Comparison of ENCODE assay signal across 32 cellular contexts in genomic region chr6:77010931-77011542, GRCh38.
"Had no signal": no experiment of that assay in that cellular context is flagged by ENCODE, and none has a peak within 500 bp of the region (broad histone marks: within the 10 kb centered on the region; RNA-seq: fewer than 3 reads in every experiment).

No MANE protein-coding gene starts in this region.

- H3K4me1 ChIP-seq: body of pancreas, breast epithelium, SJCRH30 had no signal

- H3K36me3 ChIP-seq: breast epithelium, SJCRH30 had no signal

- H3K27ac Mint-ChIP-seq: activated CD4-positive, alpha-beta T cell treated with anti-CD3 and anti-CD28 coated beads, Interleukin-2, amount 10 ng/mL, durations not matched to agents 24 days and 14 days; activated CD8-positive, alpha-beta T cell treated with anti-CD3 and anti-CD28 coated beads for 36 hours; activated naive CD4-positive, alpha-beta T cell treated with anti-CD3 and anti-CD28 coated beads, Interleukin-2, amount 50 U/mL, for 24 hours; activated naive CD8-positive, alpha-beta T cell treated with anti-CD3 and anti-CD28 coated beads, Interleukin-2, amount 10 ng/mL, durations not matched to agents 7 days and 5 days; activated T-cell treated with anti-CD3 and anti-CD28 coated beads, Interleukin-2, amount 50 U/mL, for 72 hours; activated T-helper 17 cell treated with anti-CD3 and anti-CD28 coated beads, Interleukin-2, amount 50 U/mL, for 72 hours; T-helper 1 cell treated with Interleukin-12 subunit alpha and Interleukin-12 subunit beta and Interleukin-4 antibody, amounts not matched to agents 30 μg/mL and 1 μg/mL, for 36 hours; T-helper 2 cell treated with Interferon-gamma antibody and Interleukin-4, amounts not matched to agents 5 μg/mL and 100 μg/mL, for 36 hours had no signal

- H3K4me2 ChIP-seq: KMS-11, PC-9, SK-N-SH had no signal

- H3K27ac ChIP-seq: body of pancreas, breast epithelium, KMS-11, PC-9, RWPE1, SJCRH30 had no signal

- H2AFZ ChIP-seq: PC-9 had no signal

- DNase-seq: activated CD4-positive, alpha-beta T cell treated with anti-CD3 and anti-CD28 coated beads, Interleukin-2, amount 10 ng/mL, durations not matched to agents 24 days and 14 days; activated CD4-positive, alpha-beta T cell treated with anti-CD3 and anti-CD28 coated beads, Interleukin-2, amount 50 U/mL, for 4 hours; activated CD8-positive, alpha-beta T cell treated with anti-CD3 and anti-CD28 coated beads for 36 hours; activated naive CD4-positive, alpha-beta T cell; activated naive CD8-positive, alpha-beta T cell treated with anti-CD3 and anti-CD28 coated beads, Interleukin-2, amount 10 ng/mL, durations not matched to agents 7 days and 5 days; activated T-cell treated with anti-CD3 and anti-CD28 coated beads, Interleukin-2, amount 50 U/mL, for 1 hour; activated T-cell treated with anti-CD3 and anti-CD28 coated beads, Interleukin-2, amount 50 U/mL, for 72 hours; amygdala; body of pancreas; cerebellar nuclear complex; MM.1S; MV-4-11; NCI-H1092; NCI-H1436 treated with DMSO at 0.1 percent for 48 hours; NCI-H1694 treated with DMSO at 0.1 percent for 48 hours; NCI-H2029; NCI-H2171; NCI-H510A; NCI-H526; NCI-H748 treated with DMSO at 0.1 percent for 48 hours; NK-92 treated with Interleukin-12 subunit alpha and Interleukin-12 subunit beta, amount 100 ng/mL, for 24 hours; PC-9; SHP77; SK-N-SH had no signal

- H3K4me3 Mint-ChIP-seq: activated CD4-positive, alpha-beta T cell treated with anti-CD3 and anti-CD28 coated beads, Interleukin-2, amount 10 ng/mL, durations not matched to agents 24 days and 14 days; activated CD8-positive, alpha-beta T cell treated with anti-CD3 and anti-CD28 coated beads for 36 hours; activated naive CD4-positive, alpha-beta T cell treated with anti-CD3 and anti-CD28 coated beads, Interleukin-2, amount 50 U/mL, for 24 hours; activated naive CD8-positive, alpha-beta T cell treated with anti-CD3 and anti-CD28 coated beads, Interleukin-2, amount 10 ng/mL, durations not matched to agents 7 days and 5 days; activated T-cell treated with anti-CD3 and anti-CD28 coated beads, Interleukin-2, amount 50 U/mL, for 72 hours; activated T-helper 17 cell treated with anti-CD3 and anti-CD28 coated beads, Interleukin-2, amount 50 U/mL, for 72 hours; T-helper 1 cell treated with Interleukin-12 subunit alpha and Interleukin-12 subunit beta and Interleukin-4 antibody, amounts not matched to agents 30 μg/mL and 1 μg/mL, for 36 hours; T-helper 2 cell treated with Interferon-gamma antibody and Interleukin-4, amounts not matched to agents 5 μg/mL and 100 μg/mL, for 36 hours had no signal

- H3K27me3 Mint-ChIP-seq: activated CD4-positive, alpha-beta T cell treated with anti-CD3 and anti-CD28 coated beads, Interleukin-2, amount 10 ng/mL, durations not matched to agents 24 days and 14 days; activated CD8-positive, alpha-beta T cell treated with anti-CD3 and anti-CD28 coated beads for 36 hours; activated naive CD4-positive, alpha-beta T cell treated with anti-CD3 and anti-CD28 coated beads, Interleukin-2, amount 50 U/mL, for 24 hours; activated naive CD8-positive, alpha-beta T cell treated with anti-CD3 and anti-CD28 coated beads, Interleukin-2, amount 10 ng/mL, durations not matched to agents 7 days and 5 days; activated T-helper 17 cell treated with anti-CD3 and anti-CD28 coated beads, Interleukin-2, amount 50 U/mL, for 72 hours had no signal

- ATAC-seq: activated CD8-positive, alpha-beta T cell treated with anti-CD3 and anti-CD28 coated beads for 36 hours; activated T-cell treated with anti-CD3 and anti-CD28 coated beads, Interleukin-2, amount 50 U/mL, for 72 hours; activated T-helper 17 cell treated with anti-CD3 and anti-CD28 coated beads, Interleukin-2, amount 50 U/mL, for 72 hours; body of pancreas had no signal

- H3K9me3 ChIP-seq: SJCRH30, SK-N-SH had no signal

- H3K4me1 Mint-ChIP-seq: activated CD4-positive, alpha-beta T cell treated with anti-CD3 and anti-CD28 coated beads, Interleukin-2, amount 10 ng/mL, durations not matched to agents 24 days and 14 days; activated naive CD4-positive, alpha-beta T cell treated with anti-CD3 and anti-CD28 coated beads, Interleukin-2, amount 50 U/mL, for 24 hours; activated naive CD8-positive, alpha-beta T cell treated with anti-CD3 and anti-CD28 coated beads, Interleukin-2, amount 10 ng/mL, durations not matched to agents 7 days and 5 days; activated T-helper 17 cell treated with anti-CD3 and anti-CD28 coated beads, Interleukin-2, amount 50 U/mL, for 72 hours had no signal

- H3K27me3 ChIP-seq: body of pancreas, breast epithelium, SJCRH30 had no signal

- H3K36me3 Mint-ChIP-seq: activated naive CD4-positive, alpha-beta T cell treated with anti-CD3 and anti-CD28 coated beads, Interleukin-2, amount 50 U/mL, for 24 hours; activated naive CD8-positive, alpha-beta T cell treated with anti-CD3 and anti-CD28 coated beads, Interleukin-2, amount 10 ng/mL, durations not matched to agents 7 days and 5 days had no signal

- H3K4me3 ChIP-seq: body of pancreas, breast epithelium, PC-9, SJCRH30 had no signal
